In genomic region chr1:223129229-223129851, GRCh38 we compare ENCODE assay signal across 8 cellular contexts. TPM values are rescaled to one million over a fixed set of nuclear protein-coding genes. Genes with fewer than 3 reads are reported as not detected.
A peak's percentile ranks its signal among the peaks of the same experiment; 100 is the strongest.
DNase-seq lines count a peak whose midpoint lies in the region; ATAC-seq and TF ChIP-seq lines count a peak whose summit lies in the region.

No MANE protein-coding gene starts in this region.

- intact Hi-C loops in tibial artery (cut with DNase I; ENCODE audit: low total_unique reads) = no loop called here

- H3K4me3 ChIP-seq in tibial artery = peak overlapping the region; percentile 18 to 31

- H3K36me3 Mint-ChIP-seq in activated T-helper 17 cell treated with anti-CD3 and anti-CD28 coated beads, Interleukin-2, amount 50 U/mL, for 72 hours (ENCODE audit: low read depth) = no peaks in the 10 kb centered on the region

- H3K27ac Mint-ChIP-seq in activated T-helper 17 cell treated with anti-CD3 and anti-CD28 coated beads, Interleukin-2, amount 50 U/mL, for 72 hours = no peak overlapping the region

- peak; percentile 75 for TF ChIP-seq CTCF in foreskin keratinocyte (conservative IDR thresholded peaks at IDR 0.05)
- peak in 1 of 3 donors; percentile 65 for TF ChIP-seq CTCF in omental fat pad (IDR thresholded peaks at IDR 0.05)
- TF ChIP-seq CTCF in tibial artery (IDR thresholded peaks at IDR 0.05) = peak; percentile 57 to 88

- H3K27me3 Mint-ChIP-seq in activated T-helper 17 cell treated with anti-CD3 and anti-CD28 coated beads, Interleukin-2, amount 50 U/mL, for 72 hours = peaks cover 6% of the 10 kb centered on the region

- H3K36me3 ChIP-seq in tibial artery = peaks cover 0 to 16% (median 0%) of the 10 kb centered on the region in 3 donors

- in situ Hi-C loops in ACHN (cut with HindIII; ENCODE audit: low pct_ligation_motif_present, low pct_unique_long_range_greater_than_20kb, low sequenced_read_pairs) = no loop called here

- peaks cover 2% of the 10 kb centered on the region for H3K4me1 ChIP-seq in foreskin keratinocyte
- peaks cover 0 to 19% (median 15%) of the 10 kb centered on the region in 4 donors for H3K4me1 ChIP-seq in tibial artery

- H3K27ac ChIP-seq in foreskin keratinocyte (no peak overlapping the region), tibial artery (no peak overlapping the region)

- H3K4me3 Mint-ChIP-seq in activated T-helper 17 cell treated with anti-CD3 and anti-CD28 coated beads, Interleukin-2, amount 50 U/mL, for 72 hours = peak overlapping the region; percentile 8

- no peaks in the 10 kb centered on the region for H3K9me3 ChIP-seq in tibial artery

- H3K27me3 ChIP-seq in foreskin keratinocyte = peaks cover 7% of the 10 kb centered on the region
- no peaks in the 10 kb centered on the region for H3K27me3 ChIP-seq in tibial artery

- DNase-seq in ACHN (peak; percentile 44), NCI-H69 (lab: John Stamatoyannopoulos, UW) (peak; percentile 75), foreskin keratinocyte (no peak), omental fat pad (ENCODE audit: low spot score) (peak; percentile 61), tibial artery (peak; percentile 64 to 79), NCI-H1694 treated with DMSO at 0.1 percent for 48 hours (lab: John Stamatoyannopoulos, UW) (no peak)

- ATAC-seq in GM21367 (IDR thresholded peaks at IDR 0.05; ENCODE audit: unreplicated experiment) (peak; percentile 67), foreskin keratinocyte (peak; percentile 54), omental fat pad (ENCODE audit: low FRiP score) (peak; percentile 66)
- peak; percentile 75 for ATAC-seq in activated T-helper 17 cell treated with anti-CD3 and anti-CD28 coated beads, Interleukin-2, amount 50 U/mL, for 72 hours (replicated peaks)

- no peaks in the 10 kb centered on the region for H3K9me3 Mint-ChIP-seq in activated T-helper 17 cell treated with anti-CD3 and anti-CD28 coated beads, Interleukin-2, amount 50 U/mL, for 72 hours

- H3K4me1 Mint-ChIP-seq in activated T-helper 17 cell treated with anti-CD3 and anti-CD28 coated beads, Interleukin-2, amount 50 U/mL, for 72 hours = peaks cover 7% of the 10 kb centered on the region

RNA-seq across cellular contexts. Expression of gene TLR5, which starts 13.7 kb away (rescaled TPM):
- under 1 TPM in 1 of 2 donors, not detected in 1; 0.34 TPM for total RNA-seq in activated T-helper 17 cell treated with anti-CD3 and anti-CD28 coated beads, Interleukin-2, amount 50 U/mL, for 72 hours
- total RNA-seq in foreskin keratinocyte (0.32 and 1.1 TPM in 2 replicates), omental fat pad (10 to 100 TPM in 1 of 4 donors, 1 to 10 TPM in 3; 7.0 to 12.6 (median 10.0) TPM)
- polyA plus RNA-seq in foreskin keratinocyte = 0.18 TPM in 2 replicates

Comparison
In these comparisons a context has a peak if more than half of its experiments do, and no peak if none do; other contexts are left out.
1. DNase-seq: peak in ACHN (single experiment), NCI-H69 (single experiment), omental fat pad (single experiment) and tibial artery (2 of 2); none in foreskin keratinocyte (0 of 2) and NCI-H1694 treated with DMSO at 0.1 percent for 48 hours (single experiment).
2. Peak in every context shown above with its lines, with median percentiles within 50 percentile points of each other: ATAC-seq.